28 cellular contexts compared by ENCODE assay signal in genomic region chr9:123299558-123300126, GRCh38. TPM values are rescaled to one million over a fixed set of nuclear protein-coding genes. Genes with fewer than 3 reads are reported as not detected.
A peak's percentile ranks its signal among the peaks of the same experiment; 100 is the strongest.
DNase-seq lines count a peak whose midpoint lies in the region; ATAC-seq and TF ChIP-seq lines count a peak whose summit lies in the region.
"Had no signal": no experiment of that assay in that cellular context is flagged by ENCODE, and none has a peak within 500 bp of the region (broad histone marks: within the 10 kb centered on the region; RNA-seq: fewer than 3 reads in every experiment).

No MANE protein-coding gene starts in this region.

- in situ Hi-C loops in G401 (cut with HindIII; ENCODE audit: low sequenced_read_pairs), result no loop called here

- no peaks in the 10 kb centered on the region for H3K36me3 ChIP-seq in WERI-Rb-1
- H3K36me3 ChIP-seq in left ventricle myocardium inferior, result no peaks in the 10 kb centered on the region
- no peaks in the 10 kb centered on the region for H3K36me3 ChIP-seq in psoas muscle (ENCODE audit: insufficient read depth in 1 of 2, low read depth in 1 of 2)
- H3K36me3 ChIP-seq: lower lobe of right lung, pancreas, SJSA1, suprapubic skin had no signal

- intact Hi-C loops in left ventricle myocardium inferior (cut with micrococcal nuclease) (no loop called here), psoas muscle (cut with DNase I) (no loop called here)

- peak in 3 of 4 donors; percentile 45 to 64 (median 55) for ATAC-seq in psoas muscle
- ATAC-seq in HG03460 (IDR thresholded peaks at IDR 0.05; ENCODE audit: unreplicated experiment), result no peak
- no peak for ATAC-seq in HG03280 (IDR thresholded peaks at IDR 0.05; ENCODE audit: unreplicated experiment)
- ATAC-seq: GM12878; lower lobe of right lung; pancreas; sciatic nerve; stimulated activated naive B cell treated with anti-CD40 and anti-IgM and Interleukin-4, amounts not matched to agents 10 μg/mL and 1 μg/mL and 100 μg/mL, for 72 hours had no signal

- peak; percentile 25 for DNase-seq in G401 (ENCODE audit: low spot score)
- peak; percentile 64 for DNase-seq in WERI-Rb-1
- no peak for DNase-seq in left ventricle myocardium inferior
- DNase-seq in psoas muscle, result no peak
- DNase-seq in NCI-H526 (lab: John Stamatoyannopoulos, UW), result no peak
- DNase-seq: activated CD4-positive, alpha-beta T cell treated with anti-CD3 and anti-CD28 coated beads for 48 hours; activated effector memory CD4-positive, alpha-beta T cell treated with anti-CD3 and anti-CD28 coated beads, Interleukin-2, amount 50 U/mL, for 16 hours; activated naive CD8-positive, alpha-beta T cell treated with anti-CD3 and anti-CD28 coated beads, Interleukin-2, amount 10 ng/mL, durations not matched to agents 7 days and 5 days; activated T-cell treated with anti-CD3 and anti-CD28 coated beads, Interleukin-2, amount 50 U/mL, for 1 hour; CD4-positive, alpha-beta T cell; lower lobe of right lung; NCI-H1092 treated with DMSO at 0.1 percent for 48 hours; NCI-H2029 treated with DMSO at 0.1 percent for 48 hours; NCI-H69; pancreas; stimulated activated CD4-positive, alpha-beta T cell treated with anti-CD3 and anti-CD28 coated beads, Interleukin-4, amount 100 ng/mL, for 24 hours; stimulated activated naive B cell treated with anti-CD40 and anti-IgM and Interleukin-4, amounts not matched to agents 10 μg/mL and 1 μg/mL and 100 μg/mL, for 72 hours had no signal

- H3K27ac ChIP-seq in WERI-Rb-1 (no peak overlapping the region), left ventricle myocardium inferior (replicated peaks) (peak overlapping the region; percentile 75), psoas muscle (peak overlapping the region; percentile 50)
- H3K27ac ChIP-seq: HL-60, lower lobe of right lung, pancreas, SJSA1, suprapubic skin had no signal

- no peaks in the 10 kb centered on the region for H3K27me3 ChIP-seq in WERI-Rb-1 (ENCODE audit: insufficient read depth, low read depth, severe bottlenecking)
- no peaks in the 10 kb centered on the region for H3K27me3 ChIP-seq in left ventricle myocardium inferior (ENCODE audit: low read depth)
- H3K27me3 ChIP-seq in psoas muscle (ENCODE audit: insufficient read depth in 3 of 3, low read length in 2 of 3), result no peaks in the 10 kb centered on the region
- H3K27me3 ChIP-seq: SJSA1, suprapubic skin had no signal

- 29 to 49% (median 32%) methylated on average over 10 of the region's 10 CpGs for WGBS in psoas muscle, 3 donors

- TF ChIP-seq CTCF in WERI-Rb-1 (IDR thresholded peaks at IDR 0.05; ENCODE audit: low read depth, low read length) (no peak), left ventricle myocardium inferior (IDR thresholded peaks at IDR 0.05; ENCODE audit: borderline replicate concordance) (no peak), psoas muscle (IDR thresholded peaks at IDR 0.05) (no peak)

- H3K9me3 ChIP-seq in WERI-Rb-1 (ENCODE audit: severe bottlenecking) (no peaks in the 10 kb centered on the region), left ventricle myocardium inferior (replicated peaks) (no peaks in the 10 kb centered on the region), psoas muscle (no peaks in the 10 kb centered on the region)
- H3K9me3 ChIP-seq: lower lobe of right lung, pancreas, SJSA1, suprapubic skin had no signal

- H3K4me1 ChIP-seq in left ventricle myocardium inferior, result peaks cover 20% of the 10 kb centered on the region
- peaks cover 13% of the 10 kb centered on the region for H3K4me1 ChIP-seq in psoas muscle
- H3K4me1 ChIP-seq: lower lobe of right lung, pancreas, SJSA1, suprapubic skin had no signal

- no peak overlapping the region for H3K4me3 ChIP-seq in WERI-Rb-1 (ENCODE audit: low read depth, low read length)
- no peak overlapping the region for H3K4me3 ChIP-seq in left ventricle myocardium inferior
- no peak overlapping the region for H3K4me3 ChIP-seq in psoas muscle
- H3K4me3 ChIP-seq: GM12878, lower lobe of right lung, pancreas, SJSA1, suprapubic skin had no signal

RNA-seq across cellular contexts. Expression of gene STRBP, which starts 31.3 kb away (rescaled TPM):
- 46.2 and 59.3 TPM in 2 replicates for total RNA-seq in G401 (2014; rRNA removed; shearing (Covaris generic))
- 26.4 TPM for total RNA-seq in left ventricle myocardium inferior
- total RNA-seq in psoas muscle, result 1 to 10 TPM; 6.2 to 8.5 (median 7.1) TPM
- 1 to 10 TPM; 3.8 to 5.6 (median 4.8) TPM for polyA plus RNA-seq in psoas muscle

RNA-seq across cellular contexts. Expression of gene CRB2, which starts 56.4 kb away (rescaled TPM):
- 18.2 and 18.7 TPM in 2 replicates for total RNA-seq in G401 (2014; rRNA removed; shearing (Covaris generic))
- not detected for total RNA-seq in left ventricle myocardium inferior
- total RNA-seq in psoas muscle, result under 1 TPM in 1 of 4 donors, not detected in 3; 0.05 TPM
- polyA plus RNA-seq in psoas muscle, result under 1 TPM in 2 of 3 donors, not detected in 1; 0.01 to 0.03 TPM
- total RNA-seq: activated CD8-positive, alpha-beta memory T cell treated with anti-CD3 and anti-CD28 coated beads for 36 hours; activated naive CD8-positive, alpha-beta T cell treated with anti-CD3 and anti-CD28 coated beads, Interleukin-2, amount 10 ng/mL, durations not matched to agents 7 days and 5 days; CD4-positive, alpha-beta T cell; dermis microvascular lymphatic vessel endothelial cell; fibroblast of lung; lower lobe of right lung; pancreas; SJSA1; suprapubic skin; T-helper 1 cell treated with Interleukin-12 subunit alpha and Interleukin-12 subunit beta and Interleukin-4 antibody, amounts not matched to agents 30 ng/mL and 1 ng/mL, for 36 hours had no signal
- polyA plus RNA-seq: fibroblast of lung had no signal

Comparison
In these comparisons a context has a peak if more than half of its experiments do, and no peak if none do; other contexts are left out.
1. DNase-seq: peak in G401 (single experiment) and WERI-Rb-1 (single experiment); none in left ventricle myocardium inferior (single experiment), psoas muscle (0 of 2) and NCI-H526 (0 of 2).
2. ATAC-seq: peak in psoas muscle (3 of 4); none in HG03460 (single experiment) and HG03280 (single experiment).
3. RNA of gene CRB2, which starts 56.4 kb away (total RNA-seq): 18.2 to 18.7 TPM in G401; not detected in left ventricle myocardium inferior (single experiment) and 0.05 TPM in psoas muscle; every median in the first group is over 10 times any median in the second.